In genomic region chr19:8004723-8005513, GRCh38 we compare ENCODE assay signal across 9 cellular contexts. TPM values are rescaled to one million over a fixed set of nuclear protein-coding genes. Genes with fewer than 3 reads are reported as not detected.
A peak's percentile ranks its signal among the peaks of the same experiment; 100 is the strongest.
DNase-seq lines count a peak whose midpoint lies in the region; ATAC-seq and TF ChIP-seq lines count a peak whose summit lies in the region.
"Had no signal": no experiment of that assay in that cellular context is flagged by ENCODE, and none has a peak within 500 bp of the region (broad histone marks: within the 10 kb centered on the region; RNA-seq: fewer than 3 reads in every experiment).

No MANE protein-coding gene starts in this region.

- H3K36me3 Mint-ChIP-seq in activated B cell treated with CpG ODN at 0.5 μM for 24 hours (ENCODE audit: low read depth) = peaks cover 12% of the 10 kb centered on the region
- peaks cover 30% of the 10 kb centered on the region for H3K36me3 Mint-ChIP-seq in nephron progenitor cell (ENCODE audit: low read depth)

- DNase-seq in BJ (ENCODE audit: low read depth) = no peak
- DNase-seq in activated B cell treated with CpG ODN at 0.5 μM for 24 hours = no peak
- peak; percentile 21 for DNase-seq in epithelial cell of esophagus (ENCODE audit: low read depth)
- DNase-seq in nephron progenitor cell = peak; percentile 58
- no peak for DNase-seq in G401 (ENCODE audit: low spot score)
- DNase-seq in SW 1271 (lab: John Stamatoyannopoulos, UW) = no peak

- peak overlapping the region; percentile 81 for H3K27ac Mint-ChIP-seq in activated B cell treated with CpG ODN at 0.5 μM for 24 hours
- H3K27ac Mint-ChIP-seq in nephron progenitor cell = peak overlapping the region; percentile 99

- intact Hi-C loops in activated B cell treated with CpG ODN at 0.5 μM for 24 hours (cut with micrococcal nuclease) = loop anchor here (1.0 to 5.0 kb wide), 4 partner anchors 47 to 353 kb away; partner anchors contain the start of genes CCL25, CTXN1 and TIMM44

- no peaks in the 10 kb centered on the region for H3K9me3 Mint-ChIP-seq in activated B cell treated with CpG ODN at 0.5 μM for 24 hours
- H3K9me3 Mint-ChIP-seq in nephron progenitor cell = no peaks in the 10 kb centered on the region

- H3K4me1 Mint-ChIP-seq in activated B cell treated with CpG ODN at 0.5 μM for 24 hours (peaks cover 45% of the 10 kb centered on the region), nephron progenitor cell (peaks cover 43% of the 10 kb centered on the region)

- H3K4me3 ChIP-seq in BJ (ENCODE audit: low read depth, low read length) (peak overlapping the region; percentile 76), epithelial cell of esophagus (ENCODE audit: low read length) (peak overlapping the region; percentile 73)

- CTCF ChIA-PET in BJ (lab: Yijun Ruan, JAX) (interaction anchor here (0.6 to 6.5 kb wide), 6 partner anchors 10 to 778 kb away, joined by 3 to 98 read pairs (median 5); partner anchors contain the start of gene TIMM44), activated B cell treated with CpG ODN at 0.5 μM for 24 hours (lab: Charles Lee) (interaction anchor here (0.6 kb wide), 1 partner anchor 354 kb away, joined by 3 read pairs; no protein-coding TSS in a partner anchor)

- no peaks in the 10 kb centered on the region for H3K36me3 ChIP-seq in BJ (ENCODE audit: control insufficient read depth, insufficient read depth, low read length)

- H3K4me3 Mint-ChIP-seq in activated B cell treated with CpG ODN at 0.5 μM for 24 hours = peak overlapping the region; percentile 89
- H3K4me3 Mint-ChIP-seq in nephron progenitor cell = peak overlapping the region; percentile 99

- TF ChIP-seq CTCF in BJ (IDR thresholded peaks at IDR 0.05; ENCODE audit: insufficient read depth, low read depth, low read length) (no peak), activated B cell treated with CpG ODN at 0.5 μM for 24 hours (IDR thresholded peaks at IDR 0.05) (no peak), epithelial cell of esophagus (IDR thresholded peaks at IDR 0.05; ENCODE audit: insufficient read depth, low read depth, low read length, missing control alignments) (no peak), nephron progenitor cell (IDR thresholded peaks at IDR 0.05) (no peak)

- H3K27me3 Mint-ChIP-seq in activated B cell treated with CpG ODN at 0.5 μM for 24 hours (no peaks in the 10 kb centered on the region), nephron progenitor cell (ENCODE audit: low read depth, poor library complexity) (peaks cover 3% of the 10 kb centered on the region)

- POLR2A ChIA-PET in BJ (lab: Charles Lee) = interaction anchor here (0.6 kb wide), 1 partner anchor 15 kb away, joined by 7 read pairs; no protein-coding TSS in a partner anchor
- POLR2A ChIA-PET in activated B cell treated with CpG ODN at 0.5 μM for 24 hours (lab: Charles Lee) = interaction anchor here (0.6 to 2.2 kb wide), 10 partner anchors 47 to 510 kb away, joined by 3 to 13 read pairs (median 4); partner anchors contain the start of genes SNAPC2, TIMM44 and ZNF414

- in situ Hi-C loops in G401 (cut with HindIII; ENCODE audit: low sequenced_read_pairs) = no loop called here

- ATAC-seq in GM19372 (IDR thresholded peaks at IDR 0.05; ENCODE audit: low read depth, unreplicated experiment) (peak; percentile 33), HG03520 (IDR thresholded peaks at IDR 0.05; ENCODE audit: unreplicated experiment) (peak; percentile 20), activated B cell treated with CpG ODN at 0.5 μM for 24 hours (ENCODE audit: low read depth) (peak; percentile 11)

- no peaks in the 10 kb centered on the region for H3K27me3 ChIP-seq in BJ (ENCODE audit: control insufficient read depth, insufficient read depth, low read length)

RNA-seq across cellular contexts. Expression of gene ELAVL1, which starts 0.5 kb away (rescaled TPM):
- polyA plus RNA-seq in BJ (2011; rRNA removed) = 39.9 and 41.2 TPM in 2 replicates
- polyA minus RNA-seq in BJ (2011; rRNA and poly(A)+ RNA removed) = 34.4 and 43.6 TPM in 2 replicates
- 83.5 and 87.1 TPM in 2 replicates for total RNA-seq in activated B cell treated with CpG ODN at 0.5 μM for 24 hours
- total RNA-seq in G401 (2014; rRNA removed; shearing (Covaris generic)) = 83.9 and 102 TPM in 2 replicates

RNA-seq across cellular contexts. Expression of gene CCL25, which starts 47.6 kb away (rescaled TPM):
- polyA plus RNA-seq in BJ (2011; rRNA removed) = not detected in 2 replicates
- not detected in 2 replicates for polyA minus RNA-seq in BJ (2011; rRNA and poly(A)+ RNA removed)
- not detected in 2 replicates for total RNA-seq in activated B cell treated with CpG ODN at 0.5 μM for 24 hours
- 16.2 and 19.6 TPM in 2 replicates for total RNA-seq in G401 (2014; rRNA removed; shearing (Covaris generic))
- total RNA-seq: NCI-H460 had no signal

Comparison
In these comparisons a context has a peak if more than half of its experiments do, and no peak if none do; other contexts are left out.
1. DNase-seq: peak in epithelial cell of esophagus (single experiment) and nephron progenitor cell (single experiment); none in BJ (single experiment), activated B cell treated with CpG ODN at 0.5 μM for 24 hours (single experiment), G401 (single experiment) and SW 1271 (0 of 2).
2. RNA of gene CCL25, which starts 47.6 kb away (total RNA-seq): 16.2 to 19.6 TPM in G401; not detected in activated B cell treated with CpG ODN at 0.5 μM for 24 hours; every median in the first group is over 10 times any median in the second.
3. Peak in every context shown above with its lines, with median percentiles within 50 percentile points of each other: ATAC-seq.